In the genomic region with DNA sequence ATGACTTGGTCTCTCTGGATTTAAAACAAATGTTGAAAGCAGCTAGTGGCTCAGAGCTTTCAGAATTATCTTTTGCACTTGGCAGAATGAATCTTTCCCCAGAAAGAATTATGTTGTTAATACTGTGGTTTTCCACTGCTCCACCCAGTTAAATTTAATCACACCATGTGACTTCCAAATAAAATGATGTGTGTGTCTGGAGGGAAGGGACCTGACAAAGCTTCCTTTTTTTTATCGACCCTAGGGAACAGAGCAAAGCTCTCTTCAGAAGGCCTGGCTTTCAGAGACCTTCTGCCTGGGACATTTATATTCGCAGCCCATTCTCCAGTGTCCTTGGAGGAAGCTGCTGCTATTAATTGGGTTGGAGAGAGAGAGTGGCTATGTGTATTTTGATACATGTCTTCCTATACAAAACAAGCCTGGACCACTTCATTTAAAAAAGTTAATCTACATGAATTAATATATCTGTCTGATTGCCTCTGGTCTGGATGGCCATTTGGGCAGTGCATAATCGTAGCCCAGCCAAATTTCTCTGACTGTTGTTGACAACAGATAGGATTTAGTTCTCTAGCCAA, we compare ENCODE assay signal across 10 cellular contexts.
DNase-seq lines count a peak whose midpoint lies in the region; ATAC-seq lines count a peak whose summit lies in the region.
"Had no signal": no experiment of that assay in that cellular context is flagged by ENCODE, and none has a peak within 500 bp of the region (broad histone marks: within the 10 kb centered on the region; RNA-seq: fewer than 3 reads in every experiment).

No MANE protein-coding gene starts in this region.

- H3K9me3 Mint-ChIP-seq in activated CD4-positive, alpha-beta T cell treated with anti-CD3 and anti-CD28 coated beads, Interleukin-2, amount 10 ng/mL, durations not matched to agents 24 days and 14 days: no peaks in the 10 kb centered on the region
- no peaks in the 10 kb centered on the region for H3K9me3 Mint-ChIP-seq in stimulated activated memory B cell treated with anti-CD40 and anti-IgM and Interleukin-4, amounts not matched to agents 10 μg/mL and 1 μg/mL and 100 μg/mL, for 72 hours

- H4K20me1 ChIP-seq in BLaER1: peaks cover 89% of the 10 kb centered on the region

- peak overlapping the region; percentile 59 for H3K4me2 ChIP-seq in BLaER1

- no peaks in the 10 kb centered on the region for H3K27me3 Mint-ChIP-seq in activated CD4-positive, alpha-beta T cell treated with anti-CD3 and anti-CD28 coated beads, Interleukin-2, amount 10 ng/mL, durations not matched to agents 24 days and 14 days
- no peaks in the 10 kb centered on the region for H3K27me3 Mint-ChIP-seq in stimulated activated memory B cell treated with anti-CD40 and anti-IgM and Interleukin-4, amounts not matched to agents 10 μg/mL and 1 μg/mL and 100 μg/mL, for 72 hours

- H3K27ac Mint-ChIP-seq in activated CD4-positive, alpha-beta T cell treated with anti-CD3 and anti-CD28 coated beads, Interleukin-2, amount 10 ng/mL, durations not matched to agents 24 days and 14 days: no peak overlapping the region
- no peak overlapping the region for H3K27ac Mint-ChIP-seq in stimulated activated memory B cell treated with anti-CD40 and anti-IgM and Interleukin-4, amounts not matched to agents 10 μg/mL and 1 μg/mL and 100 μg/mL, for 72 hours

- H3K27me3 ChIP-seq in BLaER1: no peaks in the 10 kb centered on the region

- ATAC-seq in GM21737 (IDR thresholded peaks at IDR 0.05; ENCODE audit: unreplicated experiment): no peak
- ATAC-seq in stimulated activated memory B cell treated with anti-CD40 and anti-IgM and Interleukin-4, amounts not matched to agents 10 μg/mL and 1 μg/mL and 100 μg/mL, for 72 hours: no peak

- no peak overlapping the region for H3K4me3 Mint-ChIP-seq in activated CD4-positive, alpha-beta T cell treated with anti-CD3 and anti-CD28 coated beads, Interleukin-2, amount 10 ng/mL, durations not matched to agents 24 days and 14 days
- no peak overlapping the region for H3K4me3 Mint-ChIP-seq in stimulated activated memory B cell treated with anti-CD40 and anti-IgM and Interleukin-4, amounts not matched to agents 10 μg/mL and 1 μg/mL and 100 μg/mL, for 72 hours

- H3K27ac ChIP-seq in BLaER1: peak overlapping the region; percentile 4; the same call in 1 of the 2 replicates

- in situ Hi-C loops in SK-MEL-5 (cut with HindIII; ENCODE audit: low pct_unique_long_range_greater_than_20kb, low sequenced_read_pairs): no loop called here

- no peak overlapping the region for H3K4me3 ChIP-seq in BLaER1

- DNase-seq in SK-MEL-5 (ENCODE audit: low read depth, low spot score): peak; percentile 96
- DNase-seq in foreskin melanocyte: peak; percentile 92
- DNase-seq in putamen (ENCODE audit: low spot score): peak; percentile 50
- DNase-seq in effector CD8-positive, alpha-beta T cell (lab: John Stamatoyannopoulos, UW): no peak
- no peak for DNase-seq in activated CD4-positive, alpha-beta T cell treated with anti-CD3 and anti-CD28 coated beads, Interleukin-2, amount 10 ng/mL, durations not matched to agents 24 days and 14 days
- DNase-seq: activated effector memory CD4-positive, alpha-beta T cell treated with Interleukin-2 at 50 U/mL for 16 hours; Caco-2 had no signal

- H3K9me3 ChIP-seq in BLaER1: no peaks in the 10 kb centered on the region
- H3K9me3 ChIP-seq: Caco-2 had no signal

- H3K36me3 Mint-ChIP-seq in activated CD4-positive, alpha-beta T cell treated with anti-CD3 and anti-CD28 coated beads, Interleukin-2, amount 10 ng/mL, durations not matched to agents 24 days and 14 days (ENCODE audit: low read depth): no peaks in the 10 kb centered on the region
- H3K36me3 Mint-ChIP-seq in stimulated activated memory B cell treated with anti-CD40 and anti-IgM and Interleukin-4, amounts not matched to agents 10 μg/mL and 1 μg/mL and 100 μg/mL, for 72 hours: peaks cover 6% of the 10 kb centered on the region

- H3K36me3 ChIP-seq in BLaER1: peaks cover 29% of the 10 kb centered on the region

- no peak overlapping the region for H3K9ac ChIP-seq in BLaER1

- intact Hi-C loops in activated CD4-positive, alpha-beta T cell treated with anti-CD3 and anti-CD28 coated beads, Interleukin-2, amount 10 ng/mL, durations not matched to agents 24 days and 14 days (cut with micrococcal nuclease): no loop called here

- H3K4me1 ChIP-seq in BLaER1: peaks cover 79% of the 10 kb centered on the region
- H3K4me1 ChIP-seq: Caco-2 had no signal

- H3K4me1 Mint-ChIP-seq in activated CD4-positive, alpha-beta T cell treated with anti-CD3 and anti-CD28 coated beads, Interleukin-2, amount 10 ng/mL, durations not matched to agents 24 days and 14 days: peaks cover 11% of the 10 kb centered on the region
- H3K4me1 Mint-ChIP-seq in stimulated activated memory B cell treated with anti-CD40 and anti-IgM and Interleukin-4, amounts not matched to agents 10 μg/mL and 1 μg/mL and 100 μg/mL, for 72 hours: peaks cover 47% of the 10 kb centered on the region

Comparison
In these comparisons a context has a peak if more than half of its experiments do, and no peak if none do; other contexts are left out.
1. DNase-seq: peak in SK-MEL-5 (single experiment), foreskin melanocyte (single experiment) and putamen (single experiment); none in effector CD8-positive, alpha-beta T cell (single experiment) and activated CD4-positive, alpha-beta T cell treated with anti-CD3 and anti-CD28 coated beads, Interleukin-2, amount 10 ng/mL, durations not matched to agents 24 days and 14 days (single experiment).